Comparison of ENCODE assay signal across 11 cellular contexts in genomic region chr5:51625224-51625968, GRCh38.
"Had no signal": no experiment of that assay in that cellular context is flagged by ENCODE, and none has a peak within 500 bp of the region (broad histone marks: within the 10 kb centered on the region; RNA-seq: fewer than 3 reads in every experiment).

No MANE protein-coding gene starts in this region.

- DNase-seq: GM23248, GOT3, H7, H9, HCEC 1CT, HFFc6 had no signal

- H3K27ac ChIP-seq: GM23248 had no signal

- FAIRE-seq: H1, H54 had no signal

- H3K4me2 ChIP-seq: GM23338 had no signal

- H2AFZ ChIP-seq: GM23248, GM23338 had no signal

- H3K36me3 ChIP-seq: HAP-1 had no signal

- ATAC-seq: GM23338, HCT116 had no signal

- H3K9ac ChIP-seq: GM23248 had no signal

- H3K9me3 ChIP-seq: HAP-1 had no signal

- H3K4me3 ChIP-seq: GM23248, GM23338, HAP-1 had no signal
